ENCODE assay signal across 9 cellular contexts in the genomic region with DNA sequence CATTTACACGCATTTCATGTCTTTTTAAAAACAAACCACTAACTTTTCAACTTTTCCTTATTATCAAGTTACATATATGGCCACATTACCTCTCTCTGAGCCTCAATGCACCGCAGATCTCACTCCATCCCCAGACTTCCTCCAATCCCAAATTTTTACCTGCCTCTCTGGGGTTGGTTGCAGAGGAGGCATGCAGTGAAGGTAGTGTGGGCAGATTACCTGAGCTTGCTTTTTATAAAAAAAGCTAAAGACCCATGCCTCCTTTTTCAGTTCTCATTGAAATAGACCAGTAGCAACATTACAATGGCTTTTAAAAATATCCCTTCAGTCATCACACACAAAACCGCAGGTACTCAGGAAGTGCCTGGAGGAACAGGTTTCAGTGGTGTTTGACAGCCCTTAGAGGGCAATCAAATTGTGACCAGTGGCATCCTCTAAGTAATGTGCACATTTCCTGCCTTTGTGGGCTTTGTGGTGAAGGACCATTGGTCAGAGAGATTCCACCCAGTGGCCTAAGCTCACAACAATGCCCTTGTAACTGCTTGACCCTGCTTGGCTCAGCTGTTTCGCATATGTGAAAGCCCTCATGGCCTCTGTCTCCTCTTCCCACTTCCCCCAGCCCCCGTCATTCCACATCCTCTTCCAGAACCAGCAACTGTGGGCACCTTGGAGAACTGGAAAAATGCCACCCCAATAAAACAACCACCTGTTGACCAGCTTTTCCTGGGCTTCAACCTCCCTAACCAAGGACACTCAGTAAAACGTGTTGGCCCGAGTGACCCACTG. TPM values are rescaled to one million over a fixed set of nuclear protein-coding genes. Genes with fewer than 3 reads are reported as not detected.
A peak's percentile ranks its signal among the peaks of the same experiment; 100 is the strongest.
DNase-seq lines count a peak whose midpoint lies in the region; ATAC-seq and TF ChIP-seq lines count a peak whose summit lies in the region.
"Had no signal": no experiment of that assay in that cellular context is flagged by ENCODE, and none has a peak within 500 bp of the region (broad histone marks: within the 10 kb centered on the region; RNA-seq: fewer than 3 reads in every experiment).

No MANE protein-coding gene starts in this region.

- intact Hi-C loops in ascending aorta (cut with DNase I), result no loop called here

- H3K4me2 ChIP-seq in DND-41 (ENCODE audit: insufficient read depth, low read length), result no peak overlapping the region

- H3K27me3 ChIP-seq in DND-41 (ENCODE audit: insufficient read depth, low read length, poor library complexity), result no peaks in the 10 kb centered on the region
- H3K27me3 ChIP-seq in ascending aorta, result no peaks in the 10 kb centered on the region

- peaks cover 34% of the 10 kb centered on the region for H3K4me1 Mint-ChIP-seq in activated naive CD8-positive, alpha-beta T cell treated with anti-CD3 and anti-CD28 coated beads for 36 hours

- H3K4me1 ChIP-seq in DND-41 (ENCODE audit: insufficient read depth, low read length) (peaks cover 6% of the 10 kb centered on the region), ascending aorta (no peaks in the 10 kb centered on the region)

- peak; percentile 27; the same call in 1 of the 3 replicates for ATAC-seq in DND-41 (ENCODE audit: insufficient read depth, low read depth)
- ATAC-seq in GM19467 (IDR thresholded peaks at IDR 0.05; ENCODE audit: unreplicated experiment), result peak; percentile 95
- peak; percentile 89 for ATAC-seq in HG03432 (IDR thresholded peaks at IDR 0.05; ENCODE audit: unreplicated experiment)

- H3K9ac ChIP-seq in DND-41 (ENCODE audit: low read depth, low read length), result no peak overlapping the region

- TF ChIP-seq CTCF in DND-41 (IDR thresholded peaks at IDR 0.05; ENCODE audit: borderline replicate concordance, extremely low read depth, low read length, poor library complexity, severe bottlenecking), result no peak
- TF ChIP-seq CTCF in ascending aorta (IDR thresholded peaks at IDR 0.05), result no peak

- H3K36me3 ChIP-seq in DND-41 (ENCODE audit: insufficient read depth, low read length), result no peaks in the 10 kb centered on the region
- no peaks in the 10 kb centered on the region for H3K36me3 ChIP-seq in ascending aorta

- no peak overlapping the region for H3K4me3 Mint-ChIP-seq in activated naive CD8-positive, alpha-beta T cell treated with anti-CD3 and anti-CD28 coated beads for 36 hours

- peaks cover 9% of the 10 kb centered on the region for H3K36me3 Mint-ChIP-seq in activated naive CD8-positive, alpha-beta T cell treated with anti-CD3 and anti-CD28 coated beads for 36 hours

- peaks cover 32% of the 10 kb centered on the region for H3K27me3 Mint-ChIP-seq in activated naive CD8-positive, alpha-beta T cell treated with anti-CD3 and anti-CD28 coated beads for 36 hours

- DNase-seq in DND-41 (no peak), HCEC 1CT (no peak), T1000 (lab: John Stamatoyannopoulos, UW) (no peak), ascending aorta (ENCODE audit: low spot score in 2 of 2) (no peak)
- peak; percentile 4 for DNase-seq in activated naive CD8-positive, alpha-beta T cell treated with anti-CD3 and anti-CD28 coated beads for 36 hours
- DNase-seq in stimulated activated CD4-positive, alpha-beta T cell treated with anti-CD3 and anti-CD28 coated beads, Interleukin-4, amount 100 ng/mL, for 24 hours, result no peak

- no peak overlapping the region for H3K27ac Mint-ChIP-seq in activated naive CD8-positive, alpha-beta T cell treated with anti-CD3 and anti-CD28 coated beads for 36 hours

- H3K9me3 Mint-ChIP-seq in activated naive CD8-positive, alpha-beta T cell treated with anti-CD3 and anti-CD28 coated beads for 36 hours, result peaks cover 8% of the 10 kb centered on the region

- no peak overlapping the region for H2AFZ ChIP-seq in DND-41 (ENCODE audit: low read depth, low read length)

- H3K27ac ChIP-seq in DND-41 (ENCODE audit: low read length) (no peak overlapping the region), ascending aorta (no peak overlapping the region)
- H3K27ac ChIP-seq: skin epidermis had no signal

- H3K79me2 ChIP-seq in DND-41 (ENCODE audit: insufficient read depth, low read length), result no peaks in the 10 kb centered on the region

- H3K4me3 ChIP-seq in DND-41 (ENCODE audit: low read depth in 1 of 2, low read length in 2 of 2) (no peak overlapping the region), ascending aorta (no peak overlapping the region)
- H3K4me3 ChIP-seq: skin epidermis had no signal

- no peaks in the 10 kb centered on the region for H4K20me1 ChIP-seq in DND-41 (ENCODE audit: insufficient read depth, low read length)

- H3K9me3 ChIP-seq in DND-41 (ENCODE audit: insufficient read depth, low read length, severe bottlenecking) (peaks cover 5% of the 10 kb centered on the region), ascending aorta (no peaks in the 10 kb centered on the region)

RNA-seq across cellular contexts. Expression of a gene that starts 30.2 kb away (rescaled TPM):
- total RNA-seq in activated naive CD8-positive, alpha-beta T cell treated with anti-CD3 and anti-CD28 coated beads for 36 hours, result not detected
- not detected for total RNA-seq in ascending aorta

Comparison
In these comparisons a context has a peak if more than half of its experiments do, and no peak if none do; other contexts are left out.
1. ATAC-seq: peak in every context shown above with its lines; median percentile 95 in GM19467; 89 in HG03432; 27 in DND-41.